Comparison of ENCODE assay signal across 35 cellular contexts in the genomic region with DNA sequence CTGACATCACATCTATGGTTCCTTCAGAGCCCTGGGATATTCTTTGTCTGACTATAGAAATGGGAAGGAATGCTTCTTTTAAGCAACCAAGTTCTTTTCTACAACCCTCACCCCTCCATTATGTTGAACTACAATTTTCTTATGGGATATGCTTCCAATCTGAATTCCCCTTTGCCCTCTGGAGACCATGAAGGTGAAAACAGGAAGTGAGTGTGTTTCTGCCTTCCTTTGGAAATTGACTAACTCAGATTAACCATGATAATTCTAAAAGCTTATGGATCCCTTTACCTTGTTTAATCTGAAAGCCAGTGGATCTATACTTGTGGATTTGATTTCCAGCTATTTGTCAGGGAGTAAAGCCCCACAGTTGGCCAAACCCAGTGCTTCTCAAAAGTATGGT.
"Had no signal": no experiment of that assay in that cellular context is flagged by ENCODE, and none has a peak within 500 bp of the region (broad histone marks: within the 10 kb centered on the region; RNA-seq: fewer than 3 reads in every experiment).

No MANE protein-coding gene starts in this region.

- H3K4me2 ChIP-seq: KMS-11 had no signal

- H3K27me3 ChIP-seq: MG63 had no signal

- H3K36me3 ChIP-seq: MG63 had no signal

- DNase-seq: Karpas-422, Kasumi-1, MG63, MM.1S, MV-4-11, NCI-H1048, NCI-H1092, NCI-H1092 treated with DMSO at 0.1 percent for 48 hours, NCI-H1105, NCI-H1105 treated with DMSO at 0.1 percent for 48 hours, NCI-H1417, NCI-H1417 treated with DMSO at 0.1 percent for 48 hours, NCI-H1436, NCI-H1436 treated with DMSO at 0.1 percent for 48 hours, NCI-H146, NCI-H1694, NCI-H1694 treated with DMSO at 0.1 percent for 48 hours, NCI-H187, NCI-H187 treated with DMSO at 0.1 percent for 48 hours, NCI-H1930, NCI-H2029, NCI-H2029 treated with DMSO at 0.1 percent for 48 hours, NCI-H2081, NCI-H2107, NCI-H2171, NCI-H2171 treated with DMSO at 0.1 percent for 48 hours, NCI-H2227 treated with DMSO at 0.1 percent for 48 hours, NCI-H226, NCI-H345, NCI-H446, NCI-H446 treated with DMSO at 0.1 percent for 48 hours, NCI-H510A, NCI-H510A treated with DMSO at 0.1 percent for 48 hours, NCI-H524 had no signal

- H3K27ac ChIP-seq: KMS-11 had no signal

- H3K9ac ChIP-seq: KMS-11 had no signal

- H3K4me3 ChIP-seq: MG63 had no signal

- H3K9me3 ChIP-seq: MG63 had no signal
